8 cellular contexts compared by ENCODE assay signal in the genomic region with DNA sequence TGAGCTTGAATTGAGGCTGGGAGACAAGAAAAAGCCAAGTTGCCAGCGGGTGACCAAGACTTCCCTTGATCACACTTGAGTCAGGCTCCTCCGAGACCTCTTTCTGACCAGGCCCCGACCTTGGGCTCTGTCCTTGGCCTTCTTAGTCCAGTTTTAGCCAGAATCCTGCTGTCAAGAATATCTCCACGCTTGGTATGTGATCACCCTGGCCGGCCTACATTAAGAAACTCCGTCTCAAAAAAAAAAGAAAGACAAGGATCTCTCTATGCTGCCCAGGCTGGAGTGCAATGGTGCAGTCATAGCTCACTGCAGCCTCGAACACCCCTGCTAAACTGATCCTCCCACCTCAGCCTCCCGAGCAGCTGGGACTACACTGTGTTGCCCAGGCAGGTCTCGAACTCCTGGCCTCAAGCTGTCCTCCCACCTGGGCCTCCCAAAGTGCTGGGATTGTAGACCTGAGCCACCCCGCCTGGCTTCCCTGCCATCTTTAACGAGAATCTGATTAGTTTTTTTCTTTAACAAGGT. TPM values are rescaled to one million over a fixed set of nuclear protein-coding genes. Genes with fewer than 3 reads are reported as not detected.
A peak's percentile ranks its signal among the peaks of the same experiment; 100 is the strongest.
DNase-seq lines count a peak whose midpoint lies in the region; ATAC-seq and TF ChIP-seq lines count a peak whose summit lies in the region.

No MANE protein-coding gene starts in this region.

- peak overlapping the region; percentile 72 for H3K4me3 Mint-ChIP-seq in activated T-cell treated with anti-CD3 and anti-CD28 coated beads, Interleukin-2, amount 50 U/mL, for 4 hours

- in situ Hi-C loops in KBM-7 (cut with MboI; ENCODE audit: low pct_unique_long_range_greater_than_20kb, low sequenced_read_pairs) = no loop called here

- H3K27ac ChIP-seq in adrenal gland (peak overlapping the region in 4 of 5 donors; percentile 77 to 100 (median 96)), lower lobe of right lung (peak overlapping the region; percentile 94), tibial nerve (peak overlapping the region; percentile 94 to 99 (median 97))

- no peak for DNase-seq in activated T-cell treated with anti-CD3 and anti-CD28 coated beads, Interleukin-2, amount 50 U/mL, for 4 hours
- no peak for DNase-seq in activated T-cell treated with anti-CD3 and anti-CD28 coated beads, Interleukin-2, amount 50 U/mL, for 1 hour
- peak; percentile 34 to 62 (median 47) for DNase-seq in adrenal gland
- no peak for DNase-seq in lower lobe of right lung
- no peak for DNase-seq in tibial nerve (ENCODE audit: low spot score in 2 of 2)
- DNase-seq in KBM-7 = no peak
- no peak for DNase-seq in ecto neural progenitor cell (ENCODE audit: low spot score)
- no peak for DNase-seq in ureter (ENCODE audit: low spot score)

- H3K27me3 ChIP-seq in adrenal gland = no peaks in the 10 kb centered on the region
- H3K27me3 ChIP-seq in lower lobe of right lung (ENCODE audit: low read depth) = no peaks in the 10 kb centered on the region
- H3K27me3 ChIP-seq in tibial nerve = no peaks in the 10 kb centered on the region

- H3K4me1 Mint-ChIP-seq in activated T-cell treated with anti-CD3 and anti-CD28 coated beads, Interleukin-2, amount 50 U/mL, for 4 hours (ENCODE audit: low read depth) = peaks cover 26% of the 10 kb centered on the region

- intact Hi-C loops in adrenal gland (cut with DNase I) = no loop called here
- intact Hi-C loops in lower lobe of right lung (cut with DNase I) = no loop called here

- TF ChIP-seq POLR2A in adrenal gland (IDR thresholded peaks at IDR 0.05) (no peak), tibial nerve (IDR thresholded peaks at IDR 0.05) (no peak)

- no peaks in the 10 kb centered on the region for H3K27me3 Mint-ChIP-seq in activated T-cell treated with anti-CD3 and anti-CD28 coated beads, Interleukin-2, amount 50 U/mL, for 4 hours (ENCODE audit: low read depth)

- H3K36me3 ChIP-seq in adrenal gland (replicated peaks in 1 of 2) = no peaks in the 10 kb centered on the region
- H3K36me3 ChIP-seq in lower lobe of right lung = no peaks in the 10 kb centered on the region
- no peaks in the 10 kb centered on the region for H3K36me3 ChIP-seq in tibial nerve

- H3K4me3 ChIP-seq in adrenal gland (peak overlapping the region in 1 of 4 donors; percentile 58), lower lobe of right lung (peak overlapping the region; percentile 87), tibial nerve (peak overlapping the region; percentile 64 to 92 (median 78))

- no peak for TF ChIP-seq EP300 in tibial nerve (IDR thresholded peaks at IDR 0.05)

- H3K36me3 Mint-ChIP-seq in activated T-cell treated with anti-CD3 and anti-CD28 coated beads, Interleukin-2, amount 50 U/mL, for 4 hours (ENCODE audit: insufficient read depth) = no peaks in the 10 kb centered on the region

- H3K9me3 ChIP-seq in adrenal gland (replicated peaks in 1 of 3) (no peaks in the 10 kb centered on the region), lower lobe of right lung (no peaks in the 10 kb centered on the region), tibial nerve (no peaks in the 10 kb centered on the region)

- WGBS in adrenal gland, 4 donors = 60 to 73% (median 68%) methylated on average over 9 to 11 of the region's 11 CpGs
- WGBS in tibial nerve, 2 donors = 74 to 79% methylated on average over 11 of the region's 11 CpGs

- peaks cover 15 to 32% of the 10 kb centered on the region in 2 donors for H3K4me1 ChIP-seq in adrenal gland (replicated peaks in 1 of 2)
- peaks cover 39% of the 10 kb centered on the region for H3K4me1 ChIP-seq in lower lobe of right lung
- peaks cover 0 to 39% (median 22%) of the 10 kb centered on the region in 4 donors for H3K4me1 ChIP-seq in tibial nerve

- no peaks in the 10 kb centered on the region for H3K9me3 Mint-ChIP-seq in activated T-cell treated with anti-CD3 and anti-CD28 coated beads, Interleukin-2, amount 50 U/mL, for 4 hours

- no peak for ATAC-seq in activated T-cell treated with anti-CD3 and anti-CD28 coated beads, Interleukin-2, amount 50 U/mL, for 4 hours
- no peak for ATAC-seq in lower lobe of right lung

- TF ChIP-seq CTCF in adrenal gland (IDR thresholded peaks at IDR 0.05) (no peak), lower lobe of right lung (IDR thresholded peaks at IDR 0.05) (no peak), tibial nerve (IDR thresholded peaks at IDR 0.05) (no peak)

RNA-seq across cellular contexts. Expression of gene ITPK1, which starts 1.0 kb away (rescaled TPM):
- 10 to 100 TPM; 49.4 to 59.7 (median 59.1) TPM for total RNA-seq in activated T-cell treated with anti-CD3 and anti-CD28 coated beads, Interleukin-2, amount 50 U/mL, for 4 hours
- total RNA-seq in adrenal gland (100 to 1,000 TPM in 1 of 8 donors, 10 to 100 TPM in 7; 43.3 to 182 (median 51.9) TPM), lower lobe of right lung (129 TPM), tibial nerve (100 to 1,000 TPM in 1 of 4 donors, 10 to 100 TPM in 3; 67.4 to 121 (median 92.5) TPM), ureter (70.4 TPM)
- 100 to 1,000 TPM in 1 of 3 donors, 10 to 100 TPM in 2; 31.9 to 148 (median 40.2) TPM for polyA plus RNA-seq in adrenal gland

Comparison
In these comparisons a context has a peak if more than half of its experiments do, and no peak if none do; other contexts are left out.
1. DNase-seq: peak in adrenal gland (7 of 7); none in activated T-cell treated with anti-CD3 and anti-CD28 coated beads, Interleukin-2, amount 50 U/mL, for 4 hours (single experiment), activated T-cell treated with anti-CD3 and anti-CD28 coated beads, Interleukin-2, amount 50 U/mL, for 1 hour (single experiment), lower lobe of right lung (single experiment), tibial nerve (0 of 2), KBM-7 (single experiment), ecto neural progenitor cell (single experiment) and ureter (single experiment).
2. Peak in every context shown above with its lines, with median percentiles within 50 percentile points of each other: H3K27ac ChIP-seq.